Comparison of ENCODE assay signal across 8 cellular contexts in genomic region chr19:42175952-42176648, GRCh38. TPM values are rescaled to one million over a fixed set of nuclear protein-coding genes. Genes with fewer than 3 reads are reported as not detected.
DNase-seq lines count a peak whose midpoint lies in the region; ATAC-seq and TF ChIP-seq lines count a peak whose summit lies in the region.

No MANE protein-coding gene starts in this region.

- H2AFZ ChIP-seq in Karpas-422 (ENCODE audit: low read length) = no peak overlapping the region
- H2AFZ ChIP-seq in smooth muscle cell (ENCODE audit: low read depth) = peak overlapping the region; percentile 44

- H3K79me2 ChIP-seq in Karpas-422 (ENCODE audit: low read length) (no peaks in the 10 kb centered on the region), smooth muscle cell (ENCODE audit: low read depth) (no peaks in the 10 kb centered on the region)

- H3K9ac ChIP-seq in Karpas-422 (ENCODE audit: low read length) (peak overlapping the region; percentile 64), smooth muscle cell (ENCODE audit: low read depth) (no peak overlapping the region)

- H3K36me3 Mint-ChIP-seq in CD4-positive, CD25-positive, alpha-beta regulatory T cell = peaks cover 2% of the 10 kb centered on the region
- H3K36me3 Mint-ChIP-seq in activated naive CD4-positive, alpha-beta T cell treated with anti-CD3 and anti-CD28 coated beads, Interleukin-2, amount 10 ng/mL, durations not matched to agents 7 days and 5 days = no peaks in the 10 kb centered on the region

- H3K9me2 ChIP-seq in Karpas-422 (replicated peaks; ENCODE audit: insufficient read depth, low read length) = no peaks in the 10 kb centered on the region

- no peaks in the 10 kb centered on the region for H3K9me3 ChIP-seq in CD4-positive, CD25-positive, alpha-beta regulatory T cell (ENCODE audit: control insufficient read depth in 2 of 2, low read length in 2 of 2)
- H3K9me3 ChIP-seq in Karpas-422 (ENCODE audit: low read length) (no peaks in the 10 kb centered on the region), smooth muscle cell (replicated peaks; ENCODE audit: low read depth) (no peaks in the 10 kb centered on the region)

- 10% methylated on average over 33 of the region's 34 CpGs for whole genome bisulfite sequencing in smooth muscle cell (ENCODE audit: low lambda C conversion rate)

- no peak for ATAC-seq in CD4-positive, CD25-positive, alpha-beta regulatory T cell (ENCODE audit: low read depth in 2 of 2)
- no peak for ATAC-seq in HG03378 (IDR thresholded peaks at IDR 0.05; ENCODE audit: unreplicated experiment)

- DNase-seq in CD4-positive, CD25-positive, alpha-beta regulatory T cell = peak in 1 of 3 donors; percentile 24
- DNase-seq in Karpas-422 (peak; percentile 51), hippocampal formation (lab: John Stamatoyannopoulos, UW) (peak; percentile 12 to 33), smooth muscle cell (lab: John Stamatoyannopoulos, UW; ENCODE audit: unreplicated experiment) (peak; percentile 23), HK-2 (ENCODE audit: unreplicated experiment) (no peak), H4 (ENCODE audit: low spot score) (no peak)
- DNase-seq in activated naive CD4-positive, alpha-beta T cell treated with anti-CD3 and anti-CD28 coated beads, Interleukin-2, amount 10 ng/mL, durations not matched to agents 7 days and 5 days = peak; percentile 41

- H4K20me1 ChIP-seq in Karpas-422 (ENCODE audit: insufficient read depth, low read depth, low read length) (peaks cover 8% of the 10 kb centered on the region; the same call in 1 of the 2 replicates), smooth muscle cell (ENCODE audit: low read depth) (no peaks in the 10 kb centered on the region)

- peak overlapping the region; percentile 48 for H3K4me3 ChIP-seq in CD4-positive, CD25-positive, alpha-beta regulatory T cell (ENCODE audit: low read depth, low read length)
- H3K4me3 ChIP-seq in Karpas-422 (ENCODE audit: low read length) (peak overlapping the region; percentile 62; the same call in 1 of the 2 replicates), smooth muscle cell (peak overlapping the region; percentile 60)

- peaks cover 24% of the 10 kb centered on the region for H3K27me3 ChIP-seq in CD4-positive, CD25-positive, alpha-beta regulatory T cell (ENCODE audit: control insufficient read depth, insufficient read depth, low read length)
- no peaks in the 10 kb centered on the region for H3K27me3 ChIP-seq in Karpas-422 (ENCODE audit: low read length)
- peaks cover 71% of the 10 kb centered on the region for H3K27me3 ChIP-seq in smooth muscle cell (ENCODE audit: low read depth)

- H3K4me1 Mint-ChIP-seq in CD4-positive, CD25-positive, alpha-beta regulatory T cell = peaks cover 4 to 25% (median 7%) of the 10 kb centered on the region in 4 donors
- H3K4me1 Mint-ChIP-seq in activated naive CD4-positive, alpha-beta T cell treated with anti-CD3 and anti-CD28 coated beads, Interleukin-2, amount 10 ng/mL, durations not matched to agents 7 days and 5 days = peaks cover 15% of the 10 kb centered on the region

- H3K27me3 Mint-ChIP-seq in CD4-positive, CD25-positive, alpha-beta regulatory T cell = peaks cover 21% of the 10 kb centered on the region
- H3K27me3 Mint-ChIP-seq in activated naive CD4-positive, alpha-beta T cell treated with anti-CD3 and anti-CD28 coated beads, Interleukin-2, amount 10 ng/mL, durations not matched to agents 7 days and 5 days = peaks cover 38% of the 10 kb centered on the region

- no peak for TF ChIP-seq CTCF in smooth muscle cell (IDR thresholded peaks at IDR 0.05; ENCODE audit: borderline replicate concordance, insufficient read depth, poor library complexity, severe bottlenecking)

- H3K27ac Mint-ChIP-seq in CD4-positive, CD25-positive, alpha-beta regulatory T cell = peak overlapping the region in 2 of 3 donors; percentile 7 to 24
- peak overlapping the region; percentile 66 for H3K27ac Mint-ChIP-seq in activated naive CD4-positive, alpha-beta T cell treated with anti-CD3 and anti-CD28 coated beads, Interleukin-2, amount 10 ng/mL, durations not matched to agents 7 days and 5 days

- H3K36me3 ChIP-seq in CD4-positive, CD25-positive, alpha-beta regulatory T cell (ENCODE audit: control insufficient read depth, insufficient read depth, low read length) = no peaks in the 10 kb centered on the region
- no peaks in the 10 kb centered on the region for H3K36me3 ChIP-seq in Karpas-422 (ENCODE audit: insufficient read depth, low read length)
- H3K36me3 ChIP-seq in smooth muscle cell (ENCODE audit: low read depth) = no peaks in the 10 kb centered on the region

- H3K4me1 ChIP-seq in CD4-positive, CD25-positive, alpha-beta regulatory T cell (ENCODE audit: control insufficient read depth, insufficient read depth, low read length, poor library complexity, severe bottlenecking) = peaks cover 23% of the 10 kb centered on the region
- H3K4me1 ChIP-seq in Karpas-422 (ENCODE audit: low read length) (peaks cover 32% of the 10 kb centered on the region), smooth muscle cell (ENCODE audit: low read depth) (no peaks in the 10 kb centered on the region)

- H3K4me3 Mint-ChIP-seq in CD4-positive, CD25-positive, alpha-beta regulatory T cell = peak overlapping the region; percentile 62 to 94 (median 87)
- peak overlapping the region; percentile 81 for H3K4me3 Mint-ChIP-seq in activated naive CD4-positive, alpha-beta T cell treated with anti-CD3 and anti-CD28 coated beads, Interleukin-2, amount 10 ng/mL, durations not matched to agents 7 days and 5 days

- H3F3A ChIP-seq in smooth muscle cell (ENCODE audit: low read depth) = no peaks in the 10 kb centered on the region

- no peak overlapping the region for H3K27ac ChIP-seq in CD4-positive, CD25-positive, alpha-beta regulatory T cell (ENCODE audit: insufficient read depth, low read length, poor library complexity, severe bottlenecking)
- H3K27ac ChIP-seq in Karpas-422 (ENCODE audit: low read length) (no peak overlapping the region), smooth muscle cell (ENCODE audit: low read depth) (no peak overlapping the region)

- H3K9me3 Mint-ChIP-seq in CD4-positive, CD25-positive, alpha-beta regulatory T cell = peaks cover 0 to 1% (median 0%) of the 10 kb centered on the region in 7 donors
- H3K9me3 Mint-ChIP-seq in activated naive CD4-positive, alpha-beta T cell treated with anti-CD3 and anti-CD28 coated beads, Interleukin-2, amount 10 ng/mL, durations not matched to agents 7 days and 5 days = no peaks in the 10 kb centered on the region

- CTCF ChIA-PET in activated naive CD4-positive, alpha-beta T cell treated with anti-CD3 and anti-CD28 coated beads, Interleukin-2, amount 10 ng/mL, durations not matched to agents 7 days and 5 days (lab: Charles Lee) = interaction anchor here (0.8 to 2.4 kb wide), 9 partner anchors 9 to 103 kb away, joined by 3 to 7 read pairs (median 4); partner anchors contain the start of gene POU2F2

- H3K4me2 ChIP-seq in Karpas-422 (ENCODE audit: low read depth, low read length, poor library complexity, severe bottlenecking) (peak overlapping the region; percentile 89), smooth muscle cell (peak overlapping the region; percentile 91)

RNA-seq across cellular contexts. Expression of gene DEDD2, which starts 41.4 kb away (rescaled TPM):
- 99.8 TPM for total RNA-seq in CD4-positive, CD25-positive, alpha-beta regulatory T cell
- polyA plus RNA-seq in CD4-positive, CD25-positive, alpha-beta regulatory T cell = 100 to 1,000 TPM; 155 to 179 (median 161) TPM
- 16.3 and 42.7 TPM in 2 replicates for total RNA-seq in Karpas-422 (2014; rRNA removed; shearing (Covaris generic); ENCODE audit: low replicate concordance)
- total RNA-seq in smooth muscle cell = 12.6 and 35.4 TPM in 2 replicates
- polyA plus RNA-seq in smooth muscle cell = 22.4 and 23.4 TPM in 2 replicates
- 10.4 and 14.8 TPM in 2 replicates for total RNA-seq in H4 (2014; rRNA removed; shearing (Covaris generic))

RNA-seq across cellular contexts. Expression of gene POU2F2, which starts 43.9 kb away (rescaled TPM):
- total RNA-seq in CD4-positive, CD25-positive, alpha-beta regulatory T cell = 48.9 TPM
- 1 to 10 TPM; 4.2 to 7.2 (median 6.4) TPM for polyA plus RNA-seq in CD4-positive, CD25-positive, alpha-beta regulatory T cell
- 61.9 and 69.4 TPM in 2 replicates for total RNA-seq in Karpas-422 (2014; rRNA removed; shearing (Covaris generic); ENCODE audit: low replicate concordance)
- total RNA-seq in smooth muscle cell = 0.58 and 0.99 TPM in 2 replicates
- polyA plus RNA-seq in smooth muscle cell = 6.3 and 8.6 TPM in 2 replicates
- total RNA-seq in H4 (2014; rRNA removed; shearing (Covaris generic)) = 0.02 TPM in 1 of 2 replicates, not detected in the other

RNA-seq across cellular contexts. Expression of gene ZNF526, which starts 44.0 kb away (rescaled TPM):
- total RNA-seq in CD4-positive, CD25-positive, alpha-beta regulatory T cell = 8.8 TPM
- 1 to 10 TPM; 4.0 to 7.7 (median 5.3) TPM for polyA plus RNA-seq in CD4-positive, CD25-positive, alpha-beta regulatory T cell
- total RNA-seq in Karpas-422 (2014; rRNA removed; shearing (Covaris generic); ENCODE audit: low replicate concordance) = 3.4 and 9.1 TPM in 2 replicates
- 5.0 and 5.9 TPM in 2 replicates for total RNA-seq in smooth muscle cell
- polyA plus RNA-seq in smooth muscle cell = 12.0 and 12.1 TPM in 2 replicates
- total RNA-seq in H4 (2014; rRNA removed; shearing (Covaris generic)) = 4.1 and 5.5 TPM in 2 replicates

Comparison
In these comparisons a context has a peak if more than half of its experiments do, and no peak if none do; other contexts are left out.
1. DNase-seq: peak in Karpas-422 (single experiment), activated naive CD4-positive, alpha-beta T cell treated with anti-CD3 and anti-CD28 coated beads, Interleukin-2, amount 10 ng/mL, durations not matched to agents 7 days and 5 days (single experiment), hippocampal formation (2 of 2) and smooth muscle cell (single experiment); none in HK-2 (single experiment) and H4 (single experiment).
2. RNA of gene POU2F2, which starts 43.9 kb away (total RNA-seq): 61.9 to 69.4 TPM in Karpas-422 and 48.9 TPM in CD4-positive, CD25-positive, alpha-beta regulatory T cell (single experiment); 0.58 to 0.99 TPM in smooth muscle cell and 0.02 TPM in H4; every median in the first group is over 10 times any median in the second.
3. Peak in every context shown above with its lines, with median percentiles within 50 percentile points of each other: H3K4me3 ChIP-seq.